8 cellular contexts compared by ENCODE assay signal in genomic region chr13:27953671-27954405, GRCh38. TPM values are rescaled to one million over a fixed set of nuclear protein-coding genes. Genes with fewer than 3 reads are reported as not detected.
DNase-seq lines count a peak whose midpoint lies in the region; ATAC-seq, FAIRE-seq and TF ChIP-seq lines count a peak whose summit lies in the region.

No MANE protein-coding gene starts in this region.

- POLR2A ChIA-PET in activated CD8-positive, alpha-beta T cell treated with anti-CD3 and anti-CD28 coated beads for 36 hours (lab: Charles Lee), result interaction anchor here (1.0 to 1.7 kb wide), 3 partner anchors 26 to 126 kb away, joined by 4 to 5 read pairs (median 4); no protein-coding TSS in a partner anchor
- POLR2A ChIA-PET in endothelial cell of umbilical vein (lab: Charles Lee), result no interaction called here

- dilution Hi-C loops in endothelial cell of umbilical vein (cut with MboI; ENCODE audit: extremely low pct_ligation_motif_present, low sequenced_read_pairs), result no loop called here

- H3K4me3 ChIP-seq in endothelial cell of umbilical vein (replicated peaks in 1 of 3; ENCODE audit: insufficient read depth in 1 of 3, low read depth in 1 of 3, low read length in 3 of 3), result peak overlapping the region; percentile 27 to 52 (median 32)

- H3K4me1 Mint-ChIP-seq in activated CD8-positive, alpha-beta T cell treated with anti-CD3 and anti-CD28 coated beads for 36 hours (ENCODE audit: low read depth), result peaks cover 14% of the 10 kb centered on the region

- peaks cover 36 to 67% of the 10 kb centered on the region in 2 experiments for H3K27me3 ChIP-seq in endothelial cell of umbilical vein (ENCODE audit: control insufficient read depth in 2 of 2, insufficient read depth in 2 of 2, low read length in 2 of 2)

- H3K4me3 Mint-ChIP-seq in activated CD8-positive, alpha-beta T cell treated with anti-CD3 and anti-CD28 coated beads for 36 hours, result peak overlapping the region; percentile 69

- ATAC-seq in GM18511 (IDR thresholded peaks at IDR 0.05; ENCODE audit: unreplicated experiment) (peak; percentile 92), HG03039 (IDR thresholded peaks at IDR 0.05; ENCODE audit: unreplicated experiment) (peak; percentile 76)
- peak; percentile 92 for ATAC-seq in activated CD8-positive, alpha-beta T cell treated with anti-CD3 and anti-CD28 coated beads for 36 hours

- DNase-seq in ACHN (peak; percentile 72), NCI-H345 treated with DMSO at 0.1 percent for 48 hours (lab: John Stamatoyannopoulos, UW; ENCODE audit: unreplicated experiment) (peak; percentile 49), endothelial cell of umbilical vein (ENCODE audit: low read depth, low spot score) (peak; percentile 64), mucosa of gallbladder (ENCODE audit: low spot score) (peak; percentile 82)
- peak; percentile 71 for DNase-seq in activated CD8-positive, alpha-beta T cell treated with anti-CD3 and anti-CD28 coated beads for 36 hours
- DNase-seq in stimulated activated CD8-positive, alpha-beta memory T cell treated with anti-CD3 and anti-CD28 coated beads, Interleukin-7, amount 100 ng/mL, for 24 hours (ENCODE audit: low read depth), result peak; percentile 44

- TF ChIP-seq CTCF in activated CD8-positive, alpha-beta T cell treated with anti-CD3 and anti-CD28 coated beads for 36 hours (IDR thresholded peaks at IDR 0.05), result peak; percentile 90
- peak; percentile 89 to 95 for TF ChIP-seq CTCF in endothelial cell of umbilical vein (IDR thresholded peaks at IDR 0.05; ENCODE audit: extremely low read depth in 1 of 2, insufficient read depth in 1 of 2, low read depth in 1 of 2, low read length in 2 of 2)

- BruUV-seq in endothelial cell of umbilical vein (replicated peaks; lab: Mats Ljungman, UMichigan), result no TSS peak

- H3K9me3 Mint-ChIP-seq in activated CD8-positive, alpha-beta T cell treated with anti-CD3 and anti-CD28 coated beads for 36 hours, result peaks cover 4% of the 10 kb centered on the region

- H3K9me1 ChIP-seq in endothelial cell of umbilical vein (replicated peaks; ENCODE audit: control insufficient read depth, extremely low read depth, insufficient read depth, low read length), result no peaks in the 10 kb centered on the region

- H3K9ac ChIP-seq in endothelial cell of umbilical vein (replicated peaks; ENCODE audit: extremely low read depth, insufficient read depth, low read length), result peak overlapping the region; percentile 9

- peak overlapping the region; percentile 99 for H2AFZ ChIP-seq in endothelial cell of umbilical vein (ENCODE audit: low read depth, low read length)

- intact Hi-C loops in activated CD8-positive, alpha-beta T cell treated with anti-CD3 and anti-CD28 coated beads for 36 hours (cut with micrococcal nuclease), result loop anchor here (5.0 to 10.0 kb wide), 2 partner anchors 89 to 122 kb away; no protein-coding TSS in a partner anchor
- intact Hi-C loops in endothelial cell of umbilical vein (cut with micrococcal nuclease), result loop anchor here (1.0 to 10.0 kb wide), 6 partner anchors 30 to 589 kb away; no protein-coding TSS in a partner anchor

- H3K4me1 ChIP-seq in endothelial cell of umbilical vein (ENCODE audit: control insufficient read depth, extremely low read depth, insufficient read depth, low read length), result peaks cover 15% of the 10 kb centered on the region

- H3K9me3 ChIP-seq in endothelial cell of umbilical vein (replicated peaks; ENCODE audit: control insufficient read depth, insufficient read depth, low read length), result no peaks in the 10 kb centered on the region

- in situ Hi-C loops in ACHN (cut with HindIII; ENCODE audit: low pct_ligation_motif_present, low pct_unique_long_range_greater_than_20kb, low sequenced_read_pairs), result no loop called here

- no peak for TF ChIP-seq POLR2A in endothelial cell of umbilical vein (IDR thresholded peaks at IDR 0.05; ENCODE audit: low read depth, low read length)

- H3K79me2 ChIP-seq in endothelial cell of umbilical vein (ENCODE audit: control insufficient read depth, insufficient read depth, low read length), result no peaks in the 10 kb centered on the region

- peak; percentile 15 for FAIRE-seq in endothelial cell of umbilical vein (lab: Jason Lieb, UNC)

- H3K27me3 Mint-ChIP-seq in activated CD8-positive, alpha-beta T cell treated with anti-CD3 and anti-CD28 coated beads for 36 hours, result peaks cover 64% of the 10 kb centered on the region

- peak overlapping the region; percentile 84 for H3K4me2 ChIP-seq in endothelial cell of umbilical vein (ENCODE audit: insufficient read depth, low read length)

- no peak overlapping the region for H3K27ac Mint-ChIP-seq in activated CD8-positive, alpha-beta T cell treated with anti-CD3 and anti-CD28 coated beads for 36 hours

- H4K20me1 ChIP-seq in endothelial cell of umbilical vein (replicated peaks; ENCODE audit: control insufficient read depth, extremely low read depth, insufficient read depth, low read length), result no peaks in the 10 kb centered on the region

- no peaks in the 10 kb centered on the region for H3K36me3 ChIP-seq in endothelial cell of umbilical vein (ENCODE audit: control insufficient read depth in 2 of 2, extremely low read depth in 1 of 2, insufficient read depth in 2 of 2, low read length in 2 of 2)

- no peaks in the 10 kb centered on the region for H3K36me3 Mint-ChIP-seq in activated CD8-positive, alpha-beta T cell treated with anti-CD3 and anti-CD28 coated beads for 36 hours (ENCODE audit: low read depth)

- CTCF ChIA-PET in activated CD8-positive, alpha-beta T cell treated with anti-CD3 and anti-CD28 coated beads for 36 hours (lab: Charles Lee), result interaction anchor here (0.5 to 6.4 kb wide), 48 partner anchors 8 to 592 kb away, joined by 3 to 200 read pairs (median 4); partner anchors contain the start of genes CDX2 and PDX1
- CTCF ChIA-PET in endothelial cell of umbilical vein (lab: Charles Lee), result interaction anchor here (0.6 to 5.2 kb wide), 53 partner anchors 8 to 1458 kb away, joined by 3 to 135 read pairs (median 5); partner anchors contain the start of genes PDX1 and POLR1D

- H3K27ac ChIP-seq in endothelial cell of umbilical vein (ENCODE audit: insufficient read depth, low read depth, low read length), result no peak overlapping the region

TF ChIP-seq in endothelial cell of umbilical vein, 7 proteins besides CTCF, POLR2A, EP300 and RAD21:
- TF ChIP-seq EZH2 (IDR thresholded peaks at IDR 0.05; ENCODE audit: borderline replicate concordance, low read depth, low read length, severe bottlenecking) (peak; percentile 75), MYC (IDR thresholded peaks at IDR 0.05; ENCODE audit: low read depth, low read length) (no peak)

RNA-seq across cellular contexts. Expression of gene CDX2, which starts 15.3 kb away (rescaled TPM):
- total RNA-seq in activated CD8-positive, alpha-beta T cell treated with anti-CD3 and anti-CD28 coated beads for 36 hours, result not detected
- total RNA-seq in endothelial cell of umbilical vein, result not detected in 2 replicates
- polyA plus RNA-seq in endothelial cell of umbilical vein, result not detected in 2 replicates
- polyA plus RNA-seq in endothelial cell of umbilical vein (2011; cell fraction: cytosol; rRNA removed), result not detected in 2 replicates
- polyA plus RNA-seq in endothelial cell of umbilical vein (2011; cell fraction: nucleus; rRNA removed), result not detected in 2 replicates
- not detected in 2 replicates for polyA plus RNA-seq in endothelial cell of umbilical vein (2012)
- not detected in 2 replicates for polyA minus RNA-seq in endothelial cell of umbilical vein
- polyA minus RNA-seq in endothelial cell of umbilical vein (2011; cell fraction: cytosol; rRNA and poly(A)+ RNA removed), result not detected
- not detected in 2 replicates for polyA minus RNA-seq in endothelial cell of umbilical vein (2011; cell fraction: nucleus; rRNA and poly(A)+ RNA removed)
- 0.17 TPM for total RNA-seq in mucosa of gallbladder

RNA-seq across cellular contexts. Expression of gene PDX1, which starts 34.0 kb away (rescaled TPM):
- not detected for total RNA-seq in activated CD8-positive, alpha-beta T cell treated with anti-CD3 and anti-CD28 coated beads for 36 hours
- total RNA-seq in endothelial cell of umbilical vein (not detected in 2 replicates), mucosa of gallbladder (18.4 TPM)
- not detected in 2 replicates for polyA plus RNA-seq in endothelial cell of umbilical vein
- not detected in 2 replicates for polyA plus RNA-seq in endothelial cell of umbilical vein (2011; cell fraction: cytosol; rRNA removed)
- not detected in 2 replicates for polyA plus RNA-seq in endothelial cell of umbilical vein (2011; cell fraction: nucleus; rRNA removed)
- not detected in 2 replicates for polyA plus RNA-seq in endothelial cell of umbilical vein (2012)
- polyA minus RNA-seq in endothelial cell of umbilical vein, result not detected in 2 replicates
- not detected for polyA minus RNA-seq in endothelial cell of umbilical vein (2011; cell fraction: cytosol; rRNA and poly(A)+ RNA removed)
- polyA minus RNA-seq in endothelial cell of umbilical vein (2011; cell fraction: nucleus; rRNA and poly(A)+ RNA removed), result not detected in 2 replicates

RNA-seq across cellular contexts. Expression of gene URAD, which starts 34.7 kb away (rescaled TPM):
- not detected for total RNA-seq in activated CD8-positive, alpha-beta T cell treated with anti-CD3 and anti-CD28 coated beads for 36 hours
- total RNA-seq in endothelial cell of umbilical vein (not detected in 2 replicates), mucosa of gallbladder (not detected)
- not detected in 2 replicates for polyA plus RNA-seq in endothelial cell of umbilical vein
- polyA plus RNA-seq in endothelial cell of umbilical vein (2011; cell fraction: cytosol; rRNA removed), result not detected in 2 replicates
- polyA plus RNA-seq in endothelial cell of umbilical vein (2011; cell fraction: nucleus; rRNA removed), result not detected in 2 replicates
- polyA plus RNA-seq in endothelial cell of umbilical vein (2012), result not detected in 2 replicates
- not detected in 2 replicates for polyA minus RNA-seq in endothelial cell of umbilical vein
- not detected for polyA minus RNA-seq in endothelial cell of umbilical vein (2011; cell fraction: cytosol; rRNA and poly(A)+ RNA removed)
- not detected in 2 replicates for polyA minus RNA-seq in endothelial cell of umbilical vein (2011; cell fraction: nucleus; rRNA and poly(A)+ RNA removed)

Comparison
In these comparisons a context has a peak if more than half of its experiments do, and no peak if none do; other contexts are left out.
1. RNA of gene PDX1, which starts 34.0 kb away (total RNA-seq): 18.4 TPM in mucosa of gallbladder (single experiment); not detected in activated CD8-positive, alpha-beta T cell treated with anti-CD3 and anti-CD28 coated beads for 36 hours and not detected in endothelial cell of umbilical vein; every median in the first group is over 10 times any median in the second.
2. Peak in every context shown above with its lines, with median percentiles within 50 percentile points of each other: DNase-seq and ATAC-seq.